In the genomic region with DNA sequence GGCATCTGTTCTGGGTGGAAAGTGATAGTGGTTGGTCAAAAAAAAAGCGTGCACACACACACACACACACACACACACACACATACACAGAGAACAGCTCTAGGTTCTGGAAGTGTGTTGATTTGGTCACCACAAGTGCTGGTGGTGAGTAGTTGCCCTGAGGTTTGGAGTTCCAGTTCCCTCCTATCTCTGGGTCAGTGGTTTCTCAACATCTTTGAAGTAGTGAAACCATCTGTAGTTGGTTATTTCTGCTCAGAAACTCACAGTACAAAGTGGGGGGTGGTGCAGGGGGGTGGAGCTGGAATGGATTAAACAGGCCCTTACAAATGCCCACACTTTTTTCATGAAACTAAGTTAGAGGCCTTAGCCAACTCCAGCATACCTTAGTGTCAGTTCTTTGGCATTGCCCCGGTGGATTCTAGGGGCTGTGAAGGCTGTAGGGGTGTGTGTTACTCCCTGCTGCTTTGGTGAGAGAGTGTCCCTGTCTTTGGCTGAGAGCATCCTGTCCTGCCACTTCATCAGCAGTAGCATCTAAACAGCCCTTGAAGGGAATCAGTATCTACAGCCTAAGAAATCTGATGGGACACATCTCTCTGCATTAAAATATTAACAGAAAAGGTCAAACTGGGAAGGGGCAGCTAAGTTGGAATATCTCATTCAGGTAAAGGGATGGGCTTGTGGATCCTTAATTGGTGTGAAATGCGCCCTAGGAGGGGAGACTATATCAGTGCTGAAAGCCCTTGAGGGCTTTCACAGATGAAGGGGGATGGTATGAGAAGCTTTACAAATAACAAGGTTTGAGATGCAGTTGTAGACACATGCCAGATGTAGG, we compare ENCODE assay signal across 9 cellular contexts. TPM values are rescaled to one million over a fixed set of nuclear protein-coding genes. Genes with fewer than 3 reads are reported as not detected.
DNase-seq lines count a peak whose midpoint lies in the region; TF ChIP-seq lines count a peak whose summit lies in the region.
"Had no signal": no experiment of that assay in that cellular context is flagged by ENCODE, and none has a peak within 500 bp of the region (broad histone marks: within the 10 kb centered on the region; RNA-seq: fewer than 3 reads in every experiment).

No MANE protein-coding gene starts in this region.

- H3K27ac ChIP-seq in HEK293 (ENCODE audit: extremely low read depth, low read depth, low read length): no peak overlapping the region
- H3K27ac ChIP-seq: C4-2B had no signal

- TF ChIP-seq CTCF in HEK293 (tag by site-specific recombination; IDR thresholded peaks at IDR 0.05) (no peak), choroid plexus epithelial cell (conservative IDR thresholded peaks at IDR 0.05; ENCODE audit: low read depth, low read length) (no peak)

- POLR2A ChIA-PET in HEK293 (lab: Yijun Ruan, JAX): interaction anchor here (0.6 kb wide), 1 partner anchor 56 kb away, joined by 6 read pairs; no protein-coding TSS in a partner anchor

- H3K4me3 ChIP-seq in HEK293 (ENCODE audit: low read depth, low read length) (no peak overlapping the region), choroid plexus epithelial cell (ENCODE audit: low read depth, low read length) (no peak overlapping the region)

- no peaks in the 10 kb centered on the region for H3K36me3 ChIP-seq in HEK293 (ENCODE audit: control insufficient read depth in 2 of 2, insufficient read depth in 1 of 2, low read length in 2 of 2)

- no peaks in the 10 kb centered on the region for H3K9me3 ChIP-seq in HEK293 (ENCODE audit: control insufficient read depth, insufficient read depth, low read depth, low read length)

- DNase-seq in activated CD4-positive, alpha-beta T cell treated with anti-CD3 and anti-CD28 coated beads for 48 hours: peak; percentile 61
- DNase-seq in activated CD4-positive, alpha-beta T cell treated with anti-CD3 and anti-CD28 coated beads, Interleukin-2, amount 50 U/mL, for 4 hours: no peak
- peak; percentile 81 for DNase-seq in NOMO-1 treated with dmso at 0.1 percent for 144 hours (lab: John Stamatoyannopoulos, UW; ENCODE audit: unreplicated experiment)
- DNase-seq in choroid plexus epithelial cell (ENCODE audit: low read depth): peak; percentile 94
- DNase-seq in renal cortical epithelial cell (ENCODE audit: low read depth): peak; percentile 97
- no peak for DNase-seq in DMS153 (lab: John Stamatoyannopoulos, UW)
- no peak for DNase-seq in G401 (ENCODE audit: low spot score)

- CTCF ChIA-PET in HEK293 (lab: Yijun Ruan, JAX): interaction anchor here (0.6 kb wide), 1 partner anchor 68 kb away, joined by 3 read pairs; no protein-coding TSS in a partner anchor

- in situ Hi-C loops in G401 (cut with HindIII; ENCODE audit: low sequenced_read_pairs): no loop called here

- peaks cover 46% of the 10 kb centered on the region for H3K4me1 ChIP-seq in HEK293 (ENCODE audit: control insufficient read depth, insufficient read depth, low read length)

TF ChIP-seq in HEK293, 187 proteins besides CTCF, POLR2A, EP300 and RAD21 (continues in another document):
- TF ChIP-seq ZNF274 (IDR thresholded peaks at IDR 0.05; ENCODE audit: low read length) (no peak), ZNF274 (tag by site-specific recombination; IDR thresholded peaks at IDR 0.05; ENCODE audit: borderline replicate concordance) (no peak), ZSCAN16 (tag by site-specific recombination; IDR thresholded peaks at IDR 0.05) (no peak), PRDM10 (tag by site-specific recombination; IDR thresholded peaks at IDR 0.05) (peak; percentile 69), GLIS1 (tag by site-specific recombination; IDR thresholded peaks at IDR 0.05) (0 out of 2 replicates have a peak, but pooled peaks have one; percentile 18), ZNF341 (tag by site-specific recombination; IDR thresholded peaks at IDR 0.05; ENCODE audit: low read depth) (peak; percentile 72), ZNF571 (tag by site-specific recombination; IDR thresholded peaks at IDR 0.05) (no peak), ZNF530 (tag by site-specific recombination; IDR thresholded peaks at IDR 0.05; ENCODE audit: low read depth) (no peak), ZNF549 (tag by site-specific recombination; IDR thresholded peaks at IDR 0.05) (no peak), ZNF280C (tag by site-specific recombination; IDR thresholded peaks at IDR 0.05) (no peak), HOXA7 (CRISPR knock-in tag; IDR thresholded peaks at IDR 0.05; ENCODE audit: borderline replicate concordance) (no peak), ZNF514 (tag by site-specific recombination; IDR thresholded peaks at IDR 0.05) (no peak), ZNF600 (tag by site-specific recombination; IDR thresholded peaks at IDR 0.05) (0 out of 2 replicates have a peak, but pooled peaks have one; percentile 39)
- TF ChIP-seq, protein P1, sequence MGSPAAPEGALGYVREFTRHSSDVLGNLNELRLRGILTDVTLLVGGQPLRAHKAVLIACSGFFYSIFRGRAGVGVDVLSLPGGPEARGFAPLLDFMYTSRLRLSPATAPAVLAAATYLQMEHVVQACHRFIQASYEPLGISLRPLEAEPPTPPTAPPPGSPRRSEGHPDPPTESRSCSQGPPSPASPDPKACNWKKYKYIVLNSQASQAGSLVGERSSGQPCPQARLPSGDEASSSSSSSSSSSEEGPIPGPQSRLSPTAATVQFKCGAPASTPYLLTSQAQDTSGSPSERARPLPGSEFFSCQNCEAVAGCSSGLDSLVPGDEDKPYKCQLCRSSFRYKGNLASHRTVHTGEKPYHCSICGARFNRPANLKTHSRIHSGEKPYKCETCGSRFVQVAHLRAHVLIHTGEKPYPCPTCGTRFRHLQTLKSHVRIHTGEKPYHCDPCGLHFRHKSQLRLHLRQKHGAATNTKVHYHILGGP (tag by site-specific recombination; IDR thresholded peaks at IDR 0.05): no peak
- TF ChIP-seq, protein P2, sequence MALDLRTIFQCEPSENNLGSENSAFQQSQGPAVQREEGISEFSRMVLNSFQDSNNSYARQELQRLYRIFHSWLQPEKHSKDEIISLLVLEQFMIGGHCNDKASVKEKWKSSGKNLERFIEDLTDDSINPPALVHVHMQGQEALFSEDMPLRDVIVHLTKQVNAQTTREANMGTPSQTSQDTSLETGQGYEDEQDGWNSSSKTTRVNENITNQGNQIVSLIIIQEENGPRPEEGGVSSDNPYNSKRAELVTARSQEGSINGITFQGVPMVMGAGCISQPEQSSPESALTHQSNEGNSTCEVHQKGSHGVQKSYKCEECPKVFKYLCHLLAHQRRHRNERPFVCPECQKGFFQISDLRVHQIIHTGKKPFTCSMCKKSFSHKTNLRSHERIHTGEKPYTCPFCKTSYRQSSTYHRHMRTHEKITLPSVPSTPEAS (tag by site-specific recombination; IDR thresholded peaks at IDR 0.05): peak; percentile 49; the same call in 1 of the 2 replicates

RNA-seq across cellular contexts. Expression of gene SMAD3, which starts 20.6 kb away (rescaled TPM):
- 28.8 and 31.4 TPM in 2 replicates for total RNA-seq in renal cortical epithelial cell
- 11.1 and 21.9 TPM in 2 replicates for total RNA-seq in G401 (2014; rRNA removed; shearing (Covaris generic))

Comparison
In these comparisons a context has a peak if more than half of its experiments do, and no peak if none do; other contexts are left out.
1. DNase-seq: peak in activated CD4-positive, alpha-beta T cell treated with anti-CD3 and anti-CD28 coated beads for 48 hours (single experiment), NOMO-1 treated with dmso at 0.1 percent for 144 hours (single experiment), choroid plexus epithelial cell (single experiment) and renal cortical epithelial cell (single experiment); none in activated CD4-positive, alpha-beta T cell treated with anti-CD3 and anti-CD28 coated beads, Interleukin-2, amount 50 U/mL, for 4 hours (0 of 2), DMS153 (single experiment) and G401 (single experiment).